Comparison of ENCODE assay signal across 11 cellular contexts in the genomic region with DNA sequence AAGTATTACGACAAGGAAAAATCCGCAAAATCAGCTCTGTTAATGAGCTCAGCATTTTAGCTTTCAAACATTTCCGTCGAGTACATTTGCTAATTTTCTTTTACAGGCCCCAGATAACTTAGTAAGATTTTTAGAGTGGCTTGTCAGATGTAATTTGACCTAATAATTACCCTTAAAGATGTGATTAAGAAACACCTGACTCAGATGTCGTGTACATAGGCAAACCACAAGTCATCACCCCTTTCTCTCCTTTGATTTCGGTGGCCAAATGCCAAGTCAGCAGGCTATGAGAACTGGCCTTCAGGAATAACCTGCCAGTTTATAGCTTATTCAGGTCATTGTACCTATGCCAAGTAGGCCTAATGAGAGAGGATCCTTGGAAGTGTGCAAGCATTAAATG.
DNase-seq lines count a peak whose midpoint lies in the region; ATAC-seq, FAIRE-seq and TF ChIP-seq lines count a peak whose summit lies in the region.
"Had no signal": no experiment of that assay in that cellular context is flagged by ENCODE, and none has a peak within 500 bp of the region (broad histone marks: within the 10 kb centered on the region; RNA-seq: fewer than 3 reads in every experiment).

No MANE protein-coding gene starts in this region.

- no peaks in the 10 kb centered on the region for H3K27me3 ChIP-seq in thoracic aorta (replicated peaks; ENCODE audit: insufficient read depth)
- H3K27me3 ChIP-seq: suprapubic skin had no signal

- DNase-seq in DMS53 (lab: John Stamatoyannopoulos, UW) (peak; percentile 43), DMS53 treated with DMSO at 0.1 percent for 48 hours (lab: John Stamatoyannopoulos, UW; ENCODE audit: unreplicated experiment) (no peak), NCI-H82 treated with DMSO at 0.1 percent for 48 hours (lab: John Stamatoyannopoulos, UW; ENCODE audit: unreplicated experiment) (peak; percentile 42), fibroblast of mammary gland (ENCODE audit: low read depth) (peak; percentile 70), thoracic aorta (ENCODE audit: low spot score) (no peak), sciatic nerve (ENCODE audit: low spot score) (no peak), kidney (no peak)

- H3K27ac ChIP-seq in thoracic aorta, result peak overlapping the region; percentile 89 to 91
- H3K27ac ChIP-seq in kidney (ENCODE audit: low read depth in 2 of 2, low read length in 2 of 2), result no peak overlapping the region
- H3K27ac ChIP-seq: skin epidermis, suprapubic skin had no signal

- no peak overlapping the region for H3K9ac ChIP-seq in kidney (ENCODE audit: low read length in 2 of 2)

- intact Hi-C loops in sciatic nerve (cut with DNase I), result no loop called here
- intact Hi-C loops in kidney (cut with DNase I), result no loop called here

- TF ChIP-seq CTCF in fibroblast of mammary gland (conservative IDR thresholded peaks at IDR 0.05; ENCODE audit: control insufficient read depth, insufficient read depth, low read depth, low read length) (no peak), thoracic aorta (IDR thresholded peaks at IDR 0.05) (no peak), kidney (IDR thresholded peaks at IDR 0.05; ENCODE audit: borderline replicate concordance, extremely low read depth, insufficient read depth) (no peak)

- H3K4me1 ChIP-seq in thoracic aorta (ENCODE audit: control insufficient read depth in 1 of 2, low read depth in 2 of 2) (peaks cover 37 to 63% of the 10 kb centered on the region in 2 donors), kidney (ENCODE audit: control insufficient read depth in 1 of 2, insufficient read depth in 1 of 2, low read depth in 1 of 2, low read length in 2 of 2) (no peaks in the 10 kb centered on the region)
- H3K4me1 ChIP-seq: suprapubic skin had no signal

- H3K4me3 ChIP-seq in fibroblast of mammary gland (ENCODE audit: control insufficient read depth, low read depth, low read length) (no peak overlapping the region), thoracic aorta (no peak overlapping the region), kidney (ENCODE audit: low read length in 2 of 2) (no peak overlapping the region)
- H3K4me3 ChIP-seq: skin epidermis, suprapubic skin had no signal

- no peak for FAIRE-seq in kidney (lab: Jason Lieb, UNC)
- FAIRE-seq: A204.1 had no signal

- H3K9me3 ChIP-seq in thoracic aorta, result no peaks in the 10 kb centered on the region
- H3K9me3 ChIP-seq in kidney (ENCODE audit: control insufficient read depth in 1 of 2, low read length in 2 of 2), result no peaks in the 10 kb centered on the region
- H3K9me3 ChIP-seq: suprapubic skin had no signal

- H3K36me3 ChIP-seq in thoracic aorta (no peaks in the 10 kb centered on the region), kidney (ENCODE audit: control insufficient read depth in 1 of 2, insufficient read depth in 2 of 2, low read length in 2 of 2) (no peaks in the 10 kb centered on the region)
- H3K36me3 ChIP-seq: suprapubic skin had no signal

- ATAC-seq in thoracic aorta (ENCODE audit: insufficient number of reproducible peaks, low FRiP score, low read depth) (no peak), sciatic nerve (no peak), GM18858 (IDR thresholded peaks at IDR 0.05; ENCODE audit: unreplicated experiment) (no peak)

Comparison
In these comparisons a context has a peak if more than half of its experiments do, and no peak if none do; other contexts are left out.
1. DNase-seq: peak in DMS53 (single experiment), NCI-H82 treated with DMSO at 0.1 percent for 48 hours (single experiment) and fibroblast of mammary gland (single experiment); none in DMS53 treated with DMSO at 0.1 percent for 48 hours (single experiment), thoracic aorta (single experiment), sciatic nerve (single experiment) and kidney (single experiment).
2. H3K27ac ChIP-seq: peak in thoracic aorta (2 of 2); none in kidney (0 of 2).